26 cellular contexts compared by ENCODE assay signal in genomic region chr1:75736016-75736415, GRCh38.
"Had no signal": no experiment of that assay in that cellular context is flagged by ENCODE, and none has a peak within 500 bp of the region (broad histone marks: within the 10 kb centered on the region; RNA-seq: fewer than 3 reads in every experiment).

No MANE protein-coding gene starts in this region.

- H3K4me3 Mint-ChIP-seq: naive thymus-derived CD8-positive, alpha-beta T cell; nephron progenitor cell; stimulated activated effector memory CD8-positive, alpha-beta T cell treated with anti-CD3 and anti-CD28 coated beads, Interleukin-12 subunit alpha, Interleukin-12 subunit beta, amount 100 ng/mL, for 72 hours; type B pancreatic cell had no signal

- H3K9me3 ChIP-seq: gastroesophageal sphincter, heart left ventricle, left ventricle myocardium inferior, lower lobe of right lung, prostate gland, right atrium auricular region, sigmoid colon, stomach, thyroid gland had no signal

- H3K4me2 ChIP-seq: hepatocyte had no signal

- H2AFZ ChIP-seq: hepatocyte had no signal

- H3K9me3 Mint-ChIP-seq: naive thymus-derived CD8-positive, alpha-beta T cell; nephron progenitor cell; stimulated activated effector memory CD8-positive, alpha-beta T cell treated with anti-CD3 and anti-CD28 coated beads, Interleukin-12 subunit alpha, Interleukin-12 subunit beta, amount 100 ng/mL, for 72 hours; type B pancreatic cell had no signal

- H3K4me1 Mint-ChIP-seq: nephron progenitor cell; stimulated activated effector memory CD8-positive, alpha-beta T cell treated with anti-CD3 and anti-CD28 coated beads, Interleukin-12 subunit alpha, Interleukin-12 subunit beta, amount 100 ng/mL, for 72 hours had no signal

- H3K4me3 ChIP-seq: dorsolateral prefrontal cortex, gastroesophageal sphincter, heart left ventricle, hepatocyte, left ventricle myocardium inferior, lower lobe of right lung, prostate gland, right atrium auricular region, sigmoid colon, stomach, thyroid gland had no signal

- H3K27ac ChIP-seq: dorsolateral prefrontal cortex, epithelial cell of prostate, gastroesophageal sphincter, heart left ventricle, hepatocyte, left ventricle myocardium inferior, lower lobe of right lung, prostate gland, right atrium auricular region, sigmoid colon, stomach, thyroid gland had no signal

- DNase-seq: cortex of kidney; dorsolateral prefrontal cortex; effector CD4-positive, alpha-beta T cell; foreskin fibroblast; heart left ventricle; kidney glomerular epithelial cell; left colon; left ventricle myocardium inferior; lower lobe of right lung; naive thymus-derived CD8-positive, alpha-beta T cell; nephron progenitor cell; nucleus accumbens; sigmoid colon; stimulated activated CD4-positive, alpha-beta T cell treated with anti-CD3 and anti-CD28 coated beads, Interleukin-2, amount 100 ng/mL, for 24 hours; stimulated activated CD4-positive, alpha-beta T cell treated with anti-CD3 and anti-CD28 coated beads, Interleukin-4, amount 100 ng/mL, for 24 hours; stimulated activated naive CD4-positive, alpha-beta T cell treated with Interleukin-2 at 50 U/mL for 16 hours; stomach; thyroid gland had no signal

- H3K27ac Mint-ChIP-seq: naive thymus-derived CD8-positive, alpha-beta T cell; nephron progenitor cell; type B pancreatic cell had no signal

- ATAC-seq: esophagus mucosa; gastroesophageal sphincter; heart left ventricle; left colon; lower lobe of right lung; naive thymus-derived CD8-positive, alpha-beta T cell; stimulated activated effector memory CD8-positive, alpha-beta T cell treated with anti-CD3 and anti-CD28 coated beads, Interleukin-12 subunit alpha, Interleukin-12 subunit beta, amount 100 ng/mL, for 72 hours had no signal

- H3K27me3 Mint-ChIP-seq: naive thymus-derived CD8-positive, alpha-beta T cell; type B pancreatic cell had no signal

- H3K4me1 ChIP-seq: gastroesophageal sphincter, heart left ventricle, left ventricle myocardium inferior, lower lobe of right lung, right atrium auricular region, sigmoid colon, stomach, thyroid gland had no signal

- H3K27me3 ChIP-seq: dorsolateral prefrontal cortex, gastroesophageal sphincter, heart left ventricle, hepatocyte, right atrium auricular region, sigmoid colon, stomach, thyroid gland had no signal
